12 cellular contexts compared by ENCODE assay signal in genomic region chr20:61168605-61169004, GRCh38.
DNase-seq lines count a peak whose midpoint lies in the region; ATAC-seq lines count a peak whose summit lies in the region.
"Had no signal": no experiment of that assay in that cellular context is flagged by ENCODE, and none has a peak within 500 bp of the region (broad histone marks: within the 10 kb centered on the region; RNA-seq: fewer than 3 reads in every experiment).

No MANE protein-coding gene starts in this region.

- intact Hi-C loops in left colon (cut with DNase I, micrococcal nuclease): no loop called here

- DNase-seq in NCI-H748 (lab: John Stamatoyannopoulos, UW; ENCODE audit: unreplicated experiment) (peak; percentile 47), NCI-H748 treated with DMSO at 0.1 percent for 48 hours (lab: John Stamatoyannopoulos, UW) (no peak), left colon (peak in 1 of 2 donors; percentile 19), retina (no peak)
- DNase-seq: AML-193; Calu3; CD4-positive, alpha-beta T cell; CD8-positive, alpha-beta T cell; DMS79 treated with DMSO at 0.1 percent for 48 hours; GF-D8 had no signal

- ATAC-seq in left colon: peak; percentile 67
- ATAC-seq in GM21390 (IDR thresholded peaks at IDR 0.05; ENCODE audit: unreplicated experiment): no peak
- ATAC-seq: A549; CD8-positive, alpha-beta T cell had no signal
